Comparison of ENCODE assay signal across 8 cellular contexts in genomic region chr7:33108591-33108930, GRCh38. TPM values are rescaled to one million over a fixed set of nuclear protein-coding genes. Genes with fewer than 3 reads are reported as not detected.
DNase-seq lines count a peak whose midpoint lies in the region; ATAC-seq, FAIRE-seq and TF ChIP-seq lines count a peak whose summit lies in the region.

No MANE protein-coding gene starts in this region.

- peaks cover 47% of the 10 kb centered on the region for H3K4me1 Mint-ChIP-seq in central memory CD8-positive, alpha-beta T cell

- H3K4me3 ChIP-seq in Panc1 (ENCODE audit: low read depth in 2 of 2, low read length in 2 of 2) (peak overlapping the region; percentile 80 to 89), muscle layer of colon (ENCODE audit: low read depth in 1 of 2, low read length in 2 of 2) (peak overlapping the region; percentile 79 to 84)

- H3K9me3 ChIP-seq in Panc1 (ENCODE audit: control insufficient read depth, insufficient read depth, low read depth, low read length) = no peaks in the 10 kb centered on the region
- H3K9me3 ChIP-seq in muscle layer of colon (ENCODE audit: low read length) = no peaks in the 10 kb centered on the region

- H3K36me3 ChIP-seq in Panc1 (ENCODE audit: control insufficient read depth, insufficient read depth, low read length) = no peaks in the 10 kb centered on the region
- H3K36me3 ChIP-seq in muscle layer of colon (ENCODE audit: insufficient read depth, low read length) = no peaks in the 10 kb centered on the region

- H3K27ac Mint-ChIP-seq in central memory CD8-positive, alpha-beta T cell (ENCODE audit: low read depth) = peak overlapping the region; percentile 67

- BruUV-seq in Panc1 (replicated peaks; lab: Mats Ljungman, UMichigan) = no TSS peak

- DNase-seq in GM12892 (ENCODE audit: insufficient read length) = no peak
- DNase-seq in Panc1 (ENCODE audit: low read depth, low spot score) = no peak
- DNase-seq in central memory CD8-positive, alpha-beta T cell (ENCODE audit: low spot score in 2 of 2) = no peak
- no peak for DNase-seq in GOT3 (lab: John Stamatoyannopoulos, UW)

- POLR2A ChIA-PET in Panc1 (lab: Charles Lee) = no interaction called here

- no peak for TF ChIP-seq POLR2A in GM12892 (IDR thresholded peaks at IDR 0.05; ENCODE audit: low read depth, low read length)

- TF ChIP-seq CTCF in Panc1 (IDR thresholded peaks at IDR 0.05) = no peak

- H3K27ac ChIP-seq in Panc1 (ENCODE audit: low read length) (peak overlapping the region; percentile 78), muscle layer of colon (ENCODE audit: low read depth, low read length) (peak overlapping the region; percentile 80)

- H3K27me3 Mint-ChIP-seq in central memory CD8-positive, alpha-beta T cell = peaks cover 2% of the 10 kb centered on the region

- peaks cover 5% of the 10 kb centered on the region for H3K36me3 Mint-ChIP-seq in central memory CD8-positive, alpha-beta T cell (ENCODE audit: insufficient read depth)

- peak overlapping the region; percentile 78 for H3K4me3 Mint-ChIP-seq in central memory CD8-positive, alpha-beta T cell

- ATAC-seq in HG02759 (IDR thresholded peaks at IDR 0.05; ENCODE audit: unreplicated experiment) = peak; percentile 7
- ATAC-seq in Panc1 = peak; percentile 36
- peak; percentile 38 for ATAC-seq in central memory CD8-positive, alpha-beta T cell (replicated peaks; ENCODE audit: extremely low read depth, poor library complexity, severe bottlenecking)
- no peak for ATAC-seq in HG03571 (IDR thresholded peaks at IDR 0.05; ENCODE audit: unreplicated experiment)
- no peak for ATAC-seq in GM21367 (IDR thresholded peaks at IDR 0.05; ENCODE audit: unreplicated experiment)

- peak overlapping the region; percentile 94 for H3K9ac ChIP-seq in muscle layer of colon (ENCODE audit: low read length)

- H3K27me3 ChIP-seq in Panc1 (ENCODE audit: control insufficient read depth, insufficient read depth, low read length) = no peaks in the 10 kb centered on the region
- H3K27me3 ChIP-seq in muscle layer of colon (ENCODE audit: control insufficient read depth in 1 of 2, insufficient read depth in 2 of 2, low read length in 2 of 2) = no peaks in the 10 kb centered on the region

- H3K9me3 Mint-ChIP-seq in central memory CD8-positive, alpha-beta T cell = no peaks in the 10 kb centered on the region

- FAIRE-seq in GM12892 (lab: Jason Lieb, UNC) = peak; percentile 30

- in situ Hi-C loops in Panc1 (cut with HindIII; ENCODE audit: low pct_unique_long_range_greater_than_20kb, low sequenced_read_pairs) = no loop called here

- H3K4me1 ChIP-seq in Panc1 (ENCODE audit: control insufficient read depth, insufficient read depth, low read length) (peaks cover 19% of the 10 kb centered on the region), muscle layer of colon (ENCODE audit: insufficient read depth, low read length) (peaks cover 30% of the 10 kb centered on the region)

- intact Hi-C loops in Panc1 (cut with micrococcal nuclease; ENCODE audit: unreplicated experiment) = loop anchor here (5.0 kb wide), 3 partner anchors 151 to 341 kb away; partner anchors contain the start of gene FKBP9

- CTCF ChIA-PET in Panc1 (lab: Charles Lee) = interaction anchor here (1.1 kb wide), 1 partner anchor 79 kb away, joined by 3 read pairs; no protein-coding TSS in a partner anchor

RNA-seq across cellular contexts. Expression of gene RP9, which starts 0.6 kb away (rescaled TPM):
- polyA plus RNA-seq in GM12892 (2012; ENCODE audit: missing spikeins) = 16.6 TPM
- 22.1 TPM for total RNA-seq in Panc1 (2021; ENCODE audit: unreplicated experiment)
- polyA plus RNA-seq in Panc1 (2012; ENCODE audit: insufficient read length) = 26.9 TPM

RNA-seq across cellular contexts. Expression of gene BBS9, which starts 20.8 kb away (rescaled TPM):
- 4.8 TPM for polyA plus RNA-seq in GM12892 (2012; ENCODE audit: missing spikeins)
- total RNA-seq in Panc1 (2021; ENCODE audit: unreplicated experiment) = 6.9 TPM
- 4.3 TPM for polyA plus RNA-seq in Panc1 (2012; ENCODE audit: insufficient read length)

RNA-seq across cellular contexts. Expression of gene NT5C3A, which starts 46.0 kb away (rescaled TPM):
- polyA plus RNA-seq in GM12892 (2012; ENCODE audit: missing spikeins) = 55.8 TPM
- total RNA-seq in Panc1 (2021; ENCODE audit: unreplicated experiment) = 29.1 TPM
- 12.5 TPM for polyA plus RNA-seq in Panc1 (2012; ENCODE audit: insufficient read length)

Comparison
In these comparisons a context has a peak if more than half of its experiments do, and no peak if none do; other contexts are left out.
1. ATAC-seq: peak in HG02759 (single experiment), Panc1 (single experiment) and central memory CD8-positive, alpha-beta T cell (single experiment); none in HG03571 (single experiment) and GM21367 (single experiment).